In the genomic region with DNA sequence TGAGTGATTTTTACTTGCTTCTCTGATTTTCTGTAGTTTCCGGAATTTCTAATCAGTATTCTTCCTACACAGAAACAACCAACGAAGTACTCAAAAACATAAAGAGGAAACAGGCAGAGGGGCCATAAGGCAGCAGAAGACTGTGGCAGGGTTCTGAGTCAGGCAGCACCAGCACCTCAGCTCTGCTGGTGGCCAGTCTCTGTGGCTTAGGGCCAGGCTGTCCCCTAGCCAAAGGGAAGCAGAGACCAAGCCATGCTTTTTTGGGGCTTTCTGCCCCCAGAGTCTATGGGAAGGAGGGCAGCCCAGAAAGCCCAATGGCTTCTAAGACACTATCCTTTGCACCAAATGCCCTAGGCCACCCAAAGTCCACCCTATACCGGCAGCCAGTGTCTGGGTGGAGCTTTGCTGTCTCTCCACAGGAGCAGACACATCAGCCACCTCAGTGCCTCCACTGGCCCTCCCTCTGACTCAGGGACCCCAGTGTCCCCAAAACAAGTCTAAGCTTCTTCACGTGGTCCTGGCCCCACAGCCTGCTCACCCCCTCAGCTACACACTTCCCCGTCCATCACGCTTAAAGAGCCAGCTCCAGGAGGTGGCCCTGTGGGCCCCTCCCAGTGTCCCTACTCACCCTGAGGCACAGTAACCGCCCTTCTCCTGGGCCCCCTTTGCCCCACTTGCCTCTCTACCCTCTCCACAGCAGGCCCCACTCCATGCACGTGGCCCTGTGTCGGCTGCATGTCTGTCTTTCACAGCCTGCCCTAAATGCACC, we compare ENCODE assay signal across 8 cellular contexts. TPM values are rescaled to one million over a fixed set of nuclear protein-coding genes. Genes with fewer than 3 reads are reported as not detected.
DNase-seq lines count a peak whose midpoint lies in the region; ATAC-seq and TF ChIP-seq lines count a peak whose summit lies in the region.

No MANE protein-coding gene starts in this region.

- H3K9me3 ChIP-seq in DND-41 (ENCODE audit: insufficient read depth, low read length, severe bottlenecking) (no peaks in the 10 kb centered on the region), SU-DHL-6 (ENCODE audit: insufficient read depth, low read length) (0 out of 2 replicates have a peak, but pooled peaks cover 4% of the 10 kb centered on the region), esophagus muscularis mucosa (no peaks in the 10 kb centered on the region)

- peaks cover 55% of the 10 kb centered on the region for H3F3A ChIP-seq in SU-DHL-6 (ENCODE audit: insufficient read depth)

- peaks cover 95% of the 10 kb centered on the region for H3K79me2 ChIP-seq in DND-41 (ENCODE audit: insufficient read depth, low read length)
- peaks cover 64% of the 10 kb centered on the region for H3K79me2 ChIP-seq in SU-DHL-6 (ENCODE audit: insufficient read depth, low read length)

- H3K9ac ChIP-seq in DND-41 (ENCODE audit: low read depth, low read length) (no peak overlapping the region), SU-DHL-6 (ENCODE audit: low read length) (peak overlapping the region; percentile 18)

- TF ChIP-seq CTCF in DND-41 (IDR thresholded peaks at IDR 0.05; ENCODE audit: borderline replicate concordance, extremely low read depth, low read length, poor library complexity, severe bottlenecking) (no peak), SU-DHL-6 (IDR thresholded peaks at IDR 0.05; ENCODE audit: insufficient read depth, low read length, poor library complexity, severe bottlenecking) (no peak), esophagus muscularis mucosa (IDR thresholded peaks at IDR 0.05) (no peak), progenitor cell of endocrine pancreas (IDR thresholded peaks at IDR 0.05; ENCODE audit: unreplicated experiment) (no peak)

- H4K20me1 ChIP-seq in DND-41 (ENCODE audit: insufficient read depth, low read length): peaks cover 86% of the 10 kb centered on the region
- no peaks in the 10 kb centered on the region for H4K20me1 ChIP-seq in SU-DHL-6 (ENCODE audit: low read depth, low read length)

- H3K36me3 ChIP-seq in DND-41 (ENCODE audit: insufficient read depth, low read length) (peaks cover 77% of the 10 kb centered on the region), SU-DHL-6 (ENCODE audit: low read length) (peaks cover 9% of the 10 kb centered on the region), esophagus muscularis mucosa (peaks cover 0 to 27% (median 16%) of the 10 kb centered on the region in 4 donors)

- H3K27me3 ChIP-seq in DND-41 (ENCODE audit: insufficient read depth, low read length, poor library complexity) (no peaks in the 10 kb centered on the region), SU-DHL-6 (ENCODE audit: low read length) (no peaks in the 10 kb centered on the region), esophagus muscularis mucosa (no peaks in the 10 kb centered on the region)

- intact Hi-C loops in esophagus muscularis mucosa (cut with DNase I): no loop called here

- DNase-seq in DND-41 (no peak), esophagus muscularis mucosa (ENCODE audit: extremely low spot score) (no peak), progenitor cell of endocrine pancreas (ENCODE audit: low spot score, unreplicated experiment) (no peak), NCI-H128 (lab: John Stamatoyannopoulos, UW; ENCODE audit: unreplicated experiment) (no peak), NCI-H226 (no peak), OCI-M1 (lab: John Stamatoyannopoulos, UW) (no peak)

- peak overlapping the region; percentile 44; the same call in 1 of the 2 replicates for H3K27ac ChIP-seq in DND-41 (ENCODE audit: low read length)
- peak overlapping the region; percentile 99 for H3K27ac ChIP-seq in SU-DHL-6 (ENCODE audit: low read depth, low read length)
- H3K27ac ChIP-seq in esophagus muscularis mucosa (replicated peaks in 1 of 4): peak overlapping the region; percentile 73 to 83 (median 80)

- H3K36me3 Mint-ChIP-seq in progenitor cell of endocrine pancreas (ENCODE audit: insufficient read depth): peaks cover 16% of the 10 kb centered on the region

- H3K4me1 Mint-ChIP-seq in progenitor cell of endocrine pancreas (ENCODE audit: low read depth): peaks cover 30% of the 10 kb centered on the region

- H3K4me3 ChIP-seq in DND-41 (ENCODE audit: low read depth in 1 of 2, low read length in 2 of 2) (no peak overlapping the region), SU-DHL-6 (ENCODE audit: insufficient read depth, low read length, poor library complexity, severe bottlenecking) (no peak overlapping the region), esophagus muscularis mucosa (peak overlapping the region in 1 of 4 donors; percentile 2)

- ATAC-seq in DND-41 (ENCODE audit: insufficient read depth, low read depth): no peak
- no peak for ATAC-seq in HG02885 (IDR thresholded peaks at IDR 0.05; ENCODE audit: poor library complexity, unreplicated experiment)

- TF ChIP-seq POLR2A in esophagus muscularis mucosa (IDR thresholded peaks at IDR 0.05; ENCODE audit: low read depth): no peak

- no peak overlapping the region for H3K4me3 Mint-ChIP-seq in progenitor cell of endocrine pancreas (ENCODE audit: low read depth)

- H3K9me2 ChIP-seq in SU-DHL-6 (replicated peaks; ENCODE audit: insufficient read depth, low read length): no peaks in the 10 kb centered on the region

- peak overlapping the region; percentile 62 for H3K27ac Mint-ChIP-seq in progenitor cell of endocrine pancreas

- H3K27me3 Mint-ChIP-seq in progenitor cell of endocrine pancreas: no peaks in the 10 kb centered on the region

- H3K4me2 ChIP-seq in DND-41 (ENCODE audit: insufficient read depth, low read length) (no peak overlapping the region), SU-DHL-6 (ENCODE audit: low read depth, low read length, poor library complexity, severe bottlenecking) (peak overlapping the region; percentile 44)

- WGBS in esophagus muscularis mucosa: 67% methylated on average over 8 of the region's 9 CpGs

- no peak for TF ChIP-seq EP300 in esophagus muscularis mucosa (IDR thresholded peaks at IDR 0.05)

- peaks cover 4% of the 10 kb centered on the region for H3K9me3 Mint-ChIP-seq in progenitor cell of endocrine pancreas (ENCODE audit: low read depth)

- H2AFZ ChIP-seq in DND-41 (ENCODE audit: low read depth, low read length) (no peak overlapping the region), SU-DHL-6 (ENCODE audit: low read depth, low read length, severe bottlenecking) (no peak overlapping the region)

- H3K4me1 ChIP-seq in DND-41 (ENCODE audit: insufficient read depth, low read length): peaks cover 9% of the 10 kb centered on the region; the same call in 1 of the 2 replicates
- H3K4me1 ChIP-seq in esophagus muscularis mucosa: peaks cover 99 to 100% (median 100%) of the 10 kb centered on the region in 4 donors

RNA-seq across cellular contexts. Expression of gene CCDC12, which starts 46.2 kb away (rescaled TPM):
- total RNA-seq in esophagus muscularis mucosa: 10 to 100 TPM; 27.5 to 54.8 (median 36.7) TPM
- total RNA-seq in progenitor cell of endocrine pancreas: 62.3 and 64.3 TPM in 2 replicates

RNA-seq across cellular contexts. Expression of gene NBEAL2, which starts 49.1 kb away (rescaled TPM):
- total RNA-seq in esophagus muscularis mucosa: 10 to 100 TPM; 16.6 to 22.1 (median 21.2) TPM
- 292 and 320 TPM in 2 replicates for total RNA-seq in progenitor cell of endocrine pancreas

RNA-seq across cellular contexts. Expression of gene PTH1R, which starts 52.8 kb away (rescaled TPM):
- total RNA-seq in esophagus muscularis mucosa (10 to 100 TPM in 2 of 4 donors, 1 to 10 TPM in 2; 2.1 to 26.8 (median 14.5) TPM), progenitor cell of endocrine pancreas (0.26 and 0.40 TPM in 2 replicates)

Comparison
In these comparisons a context has a peak if more than half of its experiments do, and no peak if none do; other contexts are left out.
1. H3K27ac ChIP-seq: peak in every context shown above with its lines; median percentile 99 in SU-DHL-6; 80 in esophagus muscularis mucosa; 44 in DND-41.
2. RNA of gene NBEAL2, which starts 49.1 kb away (total RNA-seq): 292 to 320 TPM in progenitor cell of endocrine pancreas; 16.6 to 22.1 TPM in esophagus muscularis mucosa; every median in the first group is over 10 times any median in the second.